ENCODE assay signal across 10 cellular contexts in the genomic region with DNA sequence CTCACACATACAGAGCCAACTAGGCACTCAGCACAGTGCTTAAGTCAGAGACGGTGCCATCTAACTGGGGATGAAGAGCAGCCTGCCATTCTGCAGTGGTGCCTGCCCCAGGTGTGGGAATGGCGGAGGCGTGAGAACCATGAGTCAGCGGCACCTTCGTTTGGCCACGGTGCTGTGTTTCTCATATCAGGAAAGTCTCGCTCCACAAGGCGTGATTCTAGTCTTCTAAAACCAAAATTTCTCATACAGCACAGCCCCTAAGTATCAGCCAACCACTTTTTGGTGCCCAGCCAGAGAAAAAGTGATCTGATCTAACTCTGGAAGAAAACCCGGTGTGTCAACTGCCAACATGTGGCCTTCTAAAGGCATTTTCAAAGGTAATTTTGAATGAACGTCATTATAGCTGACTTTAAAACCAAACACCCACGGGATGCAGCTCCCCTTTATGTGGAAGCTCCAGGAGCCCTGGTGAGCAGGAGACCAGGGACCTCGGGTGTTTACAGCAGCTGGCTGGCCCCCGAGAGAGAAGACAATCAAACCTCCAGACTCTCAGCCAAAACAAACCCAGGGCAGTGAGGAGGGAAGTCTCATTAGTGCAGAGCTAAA. TPM values are rescaled to one million over a fixed set of nuclear protein-coding genes. Genes with fewer than 3 reads are reported as not detected.
DNase-seq lines count a peak whose midpoint lies in the region; ATAC-seq and TF ChIP-seq lines count a peak whose summit lies in the region.
"Had no signal": no experiment of that assay in that cellular context is flagged by ENCODE, and none has a peak within 500 bp of the region (broad histone marks: within the 10 kb centered on the region; RNA-seq: fewer than 3 reads in every experiment).

No MANE protein-coding gene starts in this region.

- peak; percentile 58 for ATAC-seq in HG03159 (IDR thresholded peaks at IDR 0.05; ENCODE audit: unreplicated experiment)
- peak; percentile 50 for ATAC-seq in body of pancreas

- no peak overlapping the region for H3K4me3 ChIP-seq in body of pancreas
- H3K4me3 ChIP-seq in right atrium auricular region: no peak overlapping the region
- H3K4me3 ChIP-seq: vagina had no signal

- WGBS in body of pancreas, 2 donors: 25 to 37% methylated on average over 12 to 13 of the region's 13 CpGs

- in situ Hi-C loops in GM13976 (cut with MboI; ENCODE audit: low sequenced_read_pairs, unreplicated experiment): no loop called here

- H3K36me3 ChIP-seq in body of pancreas (replicated peaks in 1 of 2; ENCODE audit: insufficient read depth in 1 of 2, low read depth in 2 of 2): no peaks in the 10 kb centered on the region
- H3K36me3 ChIP-seq in right atrium auricular region: no peaks in the 10 kb centered on the region
- H3K36me3 ChIP-seq: vagina had no signal

- H3K9me3 ChIP-seq in body of pancreas (no peaks in the 10 kb centered on the region), right atrium auricular region (no peaks in the 10 kb centered on the region)
- H3K9me3 ChIP-seq: vagina had no signal

- H3K27ac ChIP-seq in body of pancreas: peak overlapping the region in 2 of 4 donors; percentile 14 to 32
- H3K27ac ChIP-seq in right atrium auricular region: no peak overlapping the region
- H3K27ac ChIP-seq: vagina had no signal

- no peak for TF ChIP-seq CTCF in GM13976 (IDR thresholded peaks at IDR 0.05; ENCODE audit: borderline replicate concordance, control extremely low read depth, extremely low read depth, insufficient read depth, missing control alignments)
- TF ChIP-seq CTCF in body of pancreas (IDR thresholded peaks at IDR 0.05): no peak
- no peak for TF ChIP-seq CTCF in right atrium auricular region (IDR thresholded peaks at IDR 0.05)

- DNase-seq in GM13976 (ENCODE audit: low spot score): peak; percentile 77
- DNase-seq in GM19240 (ENCODE audit: insufficient read length, low spot score): peak; percentile 33
- DNase-seq in body of pancreas: peak; percentile 39 to 63 (median 53)
- no peak for DNase-seq in NCI-H748 (lab: John Stamatoyannopoulos, UW; ENCODE audit: unreplicated experiment)
- no peak for DNase-seq in right atrium auricular region (ENCODE audit: low spot score)
- DNase-seq in D341Med (ENCODE audit: low spot score): no peak
- no peak for DNase-seq in retina
- DNase-seq: immature natural killer cell had no signal

- H3K4me1 ChIP-seq in body of pancreas (peaks cover 41% of the 10 kb centered on the region), right atrium auricular region (peaks cover 0 to 7% of the 10 kb centered on the region in 2 donors)
- H3K4me1 ChIP-seq: vagina had no signal

- intact Hi-C loops in body of pancreas (cut with DNase I): no loop called here

- no peak for TF ChIP-seq POLR2A in body of pancreas (IDR thresholded peaks at IDR 0.05)

- H3K27me3 ChIP-seq in body of pancreas: no peaks in the 10 kb centered on the region
- H3K27me3 ChIP-seq in right atrium auricular region: no peaks in the 10 kb centered on the region
- H3K27me3 ChIP-seq: vagina had no signal

RNA-seq across cellular contexts. Expression of a gene that starts 54.6 kb away (rescaled TPM):
- total RNA-seq in body of pancreas (not detected), right atrium auricular region (not detected)
- total RNA-seq: vagina had no signal

Comparison
In these comparisons a context has a peak if more than half of its experiments do, and no peak if none do; other contexts are left out.
1. DNase-seq: peak in GM13976 (single experiment), GM19240 (single experiment) and body of pancreas (4 of 4); none in NCI-H748 (single experiment), right atrium auricular region (single experiment), D341Med (single experiment) and retina (single experiment).